ENCODE assay signal across 8 cellular contexts in the genomic region with DNA sequence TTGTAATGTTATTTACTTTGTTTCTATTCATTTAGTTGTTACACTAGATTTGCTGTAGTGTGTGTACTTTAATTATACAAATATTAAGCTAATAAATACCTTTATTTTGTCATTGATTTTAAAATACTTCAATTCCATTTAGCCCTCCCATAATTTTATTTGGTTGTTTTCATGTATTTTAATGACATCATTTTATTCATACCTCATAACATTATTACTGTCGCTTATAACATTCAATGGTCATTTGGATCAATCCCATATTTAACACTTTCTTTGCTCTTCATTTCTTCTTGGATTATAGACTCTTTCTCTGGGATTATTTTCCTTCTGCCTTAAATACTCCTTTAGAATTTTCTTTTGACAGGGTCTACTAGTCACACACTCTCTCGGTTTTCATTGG.
"Had no signal": no experiment of that assay in that cellular context is flagged by ENCODE, and none has a peak within 500 bp of the region (broad histone marks: within the 10 kb centered on the region; RNA-seq: fewer than 3 reads in every experiment).

No MANE protein-coding gene starts in this region.

- FAIRE-seq: HTR-8/SVneo, K562 had no signal

- H3K36me3 Mint-ChIP-seq: IgD-negative memory B cell had no signal

- H3K27ac ChIP-seq: HL-60, KMS-11 had no signal

- DNase-seq: IMR-90, KBM-7, KG1 had no signal

- H3K9ac ChIP-seq: KMS-11 had no signal

- H3K27ac Mint-ChIP-seq: IgD-negative memory B cell had no signal

- ATAC-seq: K562 had no signal

- H3K4me1 Mint-ChIP-seq: IgD-negative memory B cell had no signal

- H3K4me2 ChIP-seq: KMS-11 had no signal

- H3K4me3 Mint-ChIP-seq: IgD-negative memory B cell had no signal

- H3K4me3 ChIP-seq: K562 had no signal

- H3K9me3 Mint-ChIP-seq: IgD-negative memory B cell had no signal
